26 cellular contexts compared by ENCODE assay signal in genomic region chr3:146969356-146969755, GRCh38.
DNase-seq lines count a peak whose midpoint lies in the region; ATAC-seq and TF ChIP-seq lines count a peak whose summit lies in the region.
"Had no signal": no experiment of that assay in that cellular context is flagged by ENCODE, and none has a peak within 500 bp of the region (broad histone marks: within the 10 kb centered on the region; RNA-seq: fewer than 3 reads in every experiment).

No MANE protein-coding gene starts in this region.

- no peak for ATAC-seq in WTC11
- ATAC-seq: CD8-positive, alpha-beta T cell; gastroesophageal sphincter; Panc1; stimulated activated memory B cell treated with anti-CD40 and anti-IgM and Interleukin-4, amounts not matched to agents 10 μg/mL and 1 μg/mL and 100 μg/mL, for 72 hours had no signal

- no peaks in the 10 kb centered on the region for H4K20me1 ChIP-seq in MM.1S (ENCODE audit: insufficient read depth, low read length)

- no peaks in the 10 kb centered on the region for H3K36me3 Mint-ChIP-seq in WTC11
- H3K36me3 Mint-ChIP-seq: CD8-positive, alpha-beta T cell; neural progenitor cell; stimulated activated memory B cell treated with anti-CD40 and anti-IgM and Interleukin-4, amounts not matched to agents 10 μg/mL and 1 μg/mL and 100 μg/mL, for 72 hours had no signal

- no peak overlapping the region for H3K4me3 Mint-ChIP-seq in WTC11
- H3K4me3 Mint-ChIP-seq: CD8-positive, alpha-beta T cell; neural progenitor cell; stimulated activated memory B cell treated with anti-CD40 and anti-IgM and Interleukin-4, amounts not matched to agents 10 μg/mL and 1 μg/mL and 100 μg/mL, for 72 hours had no signal

- H3K27me3 ChIP-seq in SJSA1 (replicated peaks) (no peaks in the 10 kb centered on the region), MM.1S (replicated peaks; ENCODE audit: insufficient read depth, low read length) (no peaks in the 10 kb centered on the region)
- H3K27me3 ChIP-seq: adrenal gland, gastroesophageal sphincter, neural progenitor cell, testis, uterus had no signal

- H3K4me1 ChIP-seq in SJSA1 (replicated peaks) (peaks cover 64% of the 10 kb centered on the region), MM.1S (ENCODE audit: low read length) (no peaks in the 10 kb centered on the region)
- H3K4me1 ChIP-seq: adrenal gland, gastroesophageal sphincter, prostate gland, testis, uterus had no signal

- H3K9me2 ChIP-seq in MM.1S (replicated peaks; ENCODE audit: insufficient read depth, low read length): no peaks in the 10 kb centered on the region

- TF ChIP-seq CTCF in WTC11 (IDR thresholded peaks at IDR 0.05): no peak
- no peak for TF ChIP-seq CTCF in MM.1S (IDR thresholded peaks at IDR 0.05; ENCODE audit: low read length)

- no peak overlapping the region for H3K9ac ChIP-seq in MM.1S (ENCODE audit: low read length)
- H3K9ac ChIP-seq: neural progenitor cell had no signal

- no peaks in the 10 kb centered on the region for H3F3A ChIP-seq in MM.1S (ENCODE audit: insufficient read depth, low read length)

- no peaks in the 10 kb centered on the region for H3K79me2 ChIP-seq in MM.1S (ENCODE audit: low read length)

- no peaks in the 10 kb centered on the region; the same call in 1 of the 2 replicates for H3K36me3 ChIP-seq in SJSA1
- H3K36me3 ChIP-seq in MM.1S (replicated peaks; ENCODE audit: insufficient read depth, low read length): no peaks in the 10 kb centered on the region
- H3K36me3 ChIP-seq: adrenal gland, gastroesophageal sphincter, neural progenitor cell, prostate gland, uterus had no signal

- no peak overlapping the region for H3K27ac Mint-ChIP-seq in WTC11
- H3K27ac Mint-ChIP-seq: CD8-positive, alpha-beta T cell; neural progenitor cell; stimulated activated memory B cell treated with anti-CD40 and anti-IgM and Interleukin-4, amounts not matched to agents 10 μg/mL and 1 μg/mL and 100 μg/mL, for 72 hours had no signal

- CTCF ChIA-PET in WTC11 (lab: Charles Lee): no interaction called here

- H2AFZ ChIP-seq in MM.1S (ENCODE audit: low read length): no peak overlapping the region
- H2AFZ ChIP-seq: neural progenitor cell had no signal

- H3K9me3 ChIP-seq in SJSA1 (replicated peaks) (no peaks in the 10 kb centered on the region), MM.1S (replicated peaks; ENCODE audit: insufficient read depth, low read length) (no peaks in the 10 kb centered on the region)
- H3K9me3 ChIP-seq: adrenal gland, gastroesophageal sphincter, prostate gland, testis, uterus had no signal

- peak; percentile 8 for DNase-seq in EL
- no peak for DNase-seq in SJSA1 (ENCODE audit: low read depth in 1 of 2, low spot score in 2 of 2)
- DNase-seq in fibroblast of peridontal ligament (ENCODE audit: extremely low read depth): peak; percentile 83
- peak; percentile 62 for DNase-seq in skeletal muscle cell (ENCODE audit: low read depth)
- no peak for DNase-seq in activated effector memory CD4-positive, alpha-beta T cell treated with Interleukin-2 at 50 U/mL for 16 hours
- no peak for DNase-seq in WTC11 (ENCODE audit: low spot score)
- DNase-seq in GF-D8 (lab: John Stamatoyannopoulos, UW): no peak
- no peak for DNase-seq in MM.1S
- DNase-seq: activated CD4-positive, alpha-beta T cell treated with anti-CD3 and anti-CD28 coated beads, Interleukin-2, amount 50 U/mL, for 48 hours; activated CD4-positive, CD25-positive, alpha-beta regulatory T cell; activated gamma-delta T cell; adrenal gland; CD8-positive, alpha-beta T cell; central memory CD4-positive, alpha-beta T cell; hypothalamus; NCI-H1105 treated with DMSO at 0.1 percent for 48 hours; NCI-H2029 treated with DMSO at 0.1 percent for 48 hours; stimulated activated CD4-positive, alpha-beta T cell treated with anti-CD3 and anti-CD28 coated beads, Interleukin-2, amount 100 ng/mL, for 24 hours; testis; uterus had no signal

- POLR2A ChIA-PET in WTC11 (lab: Charles Lee): no interaction called here

- no peaks in the 10 kb centered on the region for H3K9me3 Mint-ChIP-seq in WTC11

- H3K27me3 Mint-ChIP-seq in WTC11 (ENCODE audit: low read depth): no peaks in the 10 kb centered on the region
- H3K27me3 Mint-ChIP-seq: stimulated activated memory B cell treated with anti-CD40 and anti-IgM and Interleukin-4, amounts not matched to agents 10 μg/mL and 1 μg/mL and 100 μg/mL, for 72 hours had no signal

- H3K4me2 ChIP-seq in MM.1S (ENCODE audit: low read depth, low read length): no peak overlapping the region
- H3K4me2 ChIP-seq: neural progenitor cell had no signal

- peaks cover 16% of the 10 kb centered on the region for H3K4me1 Mint-ChIP-seq in WTC11
- H3K4me1 Mint-ChIP-seq: stimulated activated memory B cell treated with anti-CD40 and anti-IgM and Interleukin-4, amounts not matched to agents 10 μg/mL and 1 μg/mL and 100 μg/mL, for 72 hours had no signal

- H3K4me3 ChIP-seq in SJSA1: no peak overlapping the region
- H3K4me3 ChIP-seq in skeletal muscle cell (ENCODE audit: low read depth, low read length): no peak overlapping the region
- H3K4me3 ChIP-seq in MM.1S (ENCODE audit: low read length): no peak overlapping the region
- H3K4me3 ChIP-seq: adrenal gland, gastroesophageal sphincter, neural progenitor cell, prostate gland, skin epidermis, testis, uterus had no signal

- peak overlapping the region; percentile 97 for H3K27ac ChIP-seq in SJSA1
- no peak overlapping the region for H3K27ac ChIP-seq in MM.1S (ENCODE audit: low read length)
- H3K27ac ChIP-seq: adrenal gland, gastroesophageal sphincter, neural progenitor cell, prostate gland, testis, uterus had no signal

TF ChIP-seq in WTC11, 78 proteins besides CTCF, POLR2A, EP300 and RAD21 (continues in another document):
- TF ChIP-seq ZNF425 (CRISPR knock-in tag; conservative IDR thresholded peaks at IDR 0.05): no peak
- no peak for TF ChIP-seq MXD4 (CRISPR knock-in tag; IDR thresholded peaks at IDR 0.05; ENCODE audit: borderline replicate concordance)
- no peak for TF ChIP-seq MAX (CRISPR knock-in tag; IDR thresholded peaks at IDR 0.05)
- no peak for TF ChIP-seq SOX15 (CRISPR knock-in tag; IDR thresholded peaks at IDR 0.05)
- TF ChIP-seq MYBL2 (CRISPR knock-in tag; IDR thresholded peaks at IDR 0.05): no peak
- no peak for TF ChIP-seq TCF7 (CRISPR knock-in tag; IDR thresholded peaks at IDR 0.05; ENCODE audit: low read depth)
- no peak for TF ChIP-seq ZNF219 (CRISPR knock-in tag; IDR thresholded peaks at IDR 0.05; ENCODE audit: borderline replicate concordance)
- no peak for TF ChIP-seq E2F5 (CRISPR knock-in tag; IDR thresholded peaks at IDR 0.05)
- no peak for TF ChIP-seq FOXK1 (CRISPR knock-in tag; IDR thresholded peaks at IDR 0.05)
- TF ChIP-seq E2F4 (CRISPR knock-in tag; IDR thresholded peaks at IDR 0.05; ENCODE audit: borderline replicate concordance, low read depth): no peak
- no peak for TF ChIP-seq GTF2I (CRISPR knock-in tag; conservative IDR thresholded peaks at IDR 0.05)
- TF ChIP-seq KAT7 (CRISPR knock-in tag; IDR thresholded peaks at IDR 0.05; ENCODE audit: borderline replicate concordance): no peak
- TF ChIP-seq E2F1 (CRISPR knock-in tag; IDR thresholded peaks at IDR 0.05): no peak

Comparison
In these comparisons a context has a peak if more than half of its experiments do, and no peak if none do; other contexts are left out.
1. DNase-seq: peak in EL (single experiment), fibroblast of peridontal ligament (single experiment) and skeletal muscle cell (single experiment); none in SJSA1 (0 of 2), activated effector memory CD4-positive, alpha-beta T cell treated with Interleukin-2 at 50 U/mL for 16 hours (single experiment), WTC11 (single experiment), GF-D8 (single experiment) and MM.1S (single experiment).